10 cellular contexts compared by ENCODE assay signal in the genomic region with DNA sequence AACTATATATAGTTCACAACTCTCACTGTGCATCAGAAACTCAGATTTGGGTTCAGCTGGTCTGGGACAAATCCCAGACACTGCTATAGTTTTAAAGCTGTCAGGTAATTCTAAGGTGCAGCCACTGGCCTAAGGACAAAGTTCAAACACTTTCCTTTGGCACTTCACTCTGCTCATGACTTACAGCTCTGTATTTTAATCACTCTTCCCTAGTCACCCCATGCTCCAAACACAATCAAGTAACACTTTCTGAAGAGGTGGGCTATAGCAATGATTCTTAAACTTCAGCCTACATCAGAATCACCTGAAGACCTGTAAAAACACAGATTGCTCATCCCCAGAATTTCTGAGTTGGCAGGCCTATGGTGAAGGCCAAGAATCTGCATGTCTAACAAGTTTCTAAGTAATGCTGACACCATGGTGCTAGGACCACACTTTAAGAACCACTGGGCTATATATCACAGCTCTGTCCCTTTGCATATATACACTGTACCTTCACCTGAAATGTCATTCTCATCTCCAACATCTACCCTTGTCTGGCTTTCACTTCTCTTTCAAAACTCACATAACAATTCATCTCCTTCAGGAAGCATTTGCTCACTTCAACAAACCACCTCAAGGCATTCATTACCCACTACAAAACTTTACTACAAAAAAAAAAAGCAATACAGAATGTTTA. TPM values are rescaled to one million over a fixed set of nuclear protein-coding genes. Genes with fewer than 3 reads are reported as not detected.
DNase-seq lines count a peak whose midpoint lies in the region; ATAC-seq and TF ChIP-seq lines count a peak whose summit lies in the region.
"Had no signal": no experiment of that assay in that cellular context is flagged by ENCODE, and none has a peak within 500 bp of the region (broad histone marks: within the 10 kb centered on the region; RNA-seq: fewer than 3 reads in every experiment).

No MANE protein-coding gene starts in this region.

- TF ChIP-seq POLR2A in testis (IDR thresholded peaks at IDR 0.05), result no peak

- no peaks in the 10 kb centered on the region for H3K36me3 ChIP-seq in testis (ENCODE audit: low read depth, missing control alignments)

- H3K9me3 ChIP-seq in testis, result no peaks in the 10 kb centered on the region

- H3K27me3 Mint-ChIP-seq in activated T-cell treated with anti-CD3 and anti-CD28 coated beads, Interleukin-2, amount 50 U/mL, for 24 hours, result no peaks in the 10 kb centered on the region
- H3K27me3 Mint-ChIP-seq in T-cell, result no peaks in the 10 kb centered on the region
- no peaks in the 10 kb centered on the region for H3K27me3 Mint-ChIP-seq in stimulated activated naive B cell treated with anti-CD40 and anti-IgM and Interleukin-4, amounts not matched to agents 10 μg/mL and 1 μg/mL and 100 μg/mL, for 72 hours

- H3K27me3 ChIP-seq in testis, result no peaks in the 10 kb centered on the region

- peak overlapping the region; percentile 38 for H3K27ac Mint-ChIP-seq in activated T-cell treated with anti-CD3 and anti-CD28 coated beads, Interleukin-2, amount 50 U/mL, for 24 hours
- peak overlapping the region; percentile 0 to 39 for H3K27ac Mint-ChIP-seq in T-cell
- H3K27ac Mint-ChIP-seq in stimulated activated naive B cell treated with anti-CD40 and anti-IgM and Interleukin-4, amounts not matched to agents 10 μg/mL and 1 μg/mL and 100 μg/mL, for 72 hours, result no peak overlapping the region

- POLR2A ChIA-PET in T-cell (lab: Charles Lee) (interaction anchor here in 1 of 2 donors (0.7 kb wide), 1 partner anchor 21 kb away, joined by 3 read pairs; a partner anchor contains a TSS), RWPE1 (lab: Yijun Ruan, JAX; ENCODE audit: low non-redundant PET) (interaction anchor here (0.5 to 0.7 kb wide), 2 partner anchors 51 to 548 kb away, joined by 5 read pairs; no protein-coding TSS in a partner anchor)

- ATAC-seq in HG02610 (IDR thresholded peaks at IDR 0.05; ENCODE audit: unreplicated experiment) (peak; percentile 65), T-cell (replicated peaks in 1 of 4) (peak in 1 of 4 experiments; percentile 45)
- ATAC-seq in stimulated activated naive B cell treated with anti-CD40 and anti-IgM and Interleukin-4, amounts not matched to agents 10 μg/mL and 1 μg/mL and 100 μg/mL, for 72 hours (replicated peaks), result peak; percentile 92 to 94

- H3K36me3 Mint-ChIP-seq in activated T-cell treated with anti-CD3 and anti-CD28 coated beads, Interleukin-2, amount 50 U/mL, for 24 hours (ENCODE audit: low read depth), result no peaks in the 10 kb centered on the region
- H3K36me3 Mint-ChIP-seq in T-cell, result no peaks in the 10 kb centered on the region
- no peaks in the 10 kb centered on the region for H3K36me3 Mint-ChIP-seq in stimulated activated naive B cell treated with anti-CD40 and anti-IgM and Interleukin-4, amounts not matched to agents 10 μg/mL and 1 μg/mL and 100 μg/mL, for 72 hours

- intact Hi-C loops in testis (cut with DNase I; ENCODE audit: low total_unique reads), result no loop called here

- H3K4me1 Mint-ChIP-seq in activated T-cell treated with anti-CD3 and anti-CD28 coated beads, Interleukin-2, amount 50 U/mL, for 24 hours (ENCODE audit: low read depth), result peaks cover 75% of the 10 kb centered on the region
- H3K4me1 Mint-ChIP-seq in T-cell, result peaks cover 72 to 78% (median 76%) of the 10 kb centered on the region in 3 donors
- H3K4me1 Mint-ChIP-seq in stimulated activated naive B cell treated with anti-CD40 and anti-IgM and Interleukin-4, amounts not matched to agents 10 μg/mL and 1 μg/mL and 100 μg/mL, for 72 hours, result peaks cover 30 to 65% of the 10 kb centered on the region in 2 donors

- no peak overlapping the region for H3K4me3 Mint-ChIP-seq in activated T-cell treated with anti-CD3 and anti-CD28 coated beads, Interleukin-2, amount 50 U/mL, for 24 hours
- H3K4me3 Mint-ChIP-seq in T-cell, result peak overlapping the region in 1 of 3 donors; percentile 27
- H3K4me3 Mint-ChIP-seq in stimulated activated naive B cell treated with anti-CD40 and anti-IgM and Interleukin-4, amounts not matched to agents 10 μg/mL and 1 μg/mL and 100 μg/mL, for 72 hours, result no peak overlapping the region

- CTCF ChIA-PET in T-cell (lab: Charles Lee) (interaction anchor here (0.6 to 1.7 kb wide), 3 partner anchors 22 to 546 kb away, joined by 5 to 24 read pairs (median 7); a partner anchor contains a TSS), RWPE1 (lab: Yijun Ruan, JAX) (interaction anchor here (1.0 kb wide), 1 partner anchor 21 kb away, joined by 3 read pairs; a partner anchor contains a TSS)

- H3K27ac ChIP-seq in RWPE1, result no peak overlapping the region
- no peak overlapping the region for H3K27ac ChIP-seq in testis

- peaks cover 5% of the 10 kb centered on the region for H3K4me1 ChIP-seq in testis

- no peaks in the 10 kb centered on the region for H3K9me3 Mint-ChIP-seq in activated T-cell treated with anti-CD3 and anti-CD28 coated beads, Interleukin-2, amount 50 U/mL, for 24 hours
- no peaks in the 10 kb centered on the region for H3K9me3 Mint-ChIP-seq in T-cell
- no peaks in the 10 kb centered on the region for H3K9me3 Mint-ChIP-seq in stimulated activated naive B cell treated with anti-CD40 and anti-IgM and Interleukin-4, amounts not matched to agents 10 μg/mL and 1 μg/mL and 100 μg/mL, for 72 hours

- no peak for DNase-seq in activated T-cell treated with anti-CD3 and anti-CD28 coated beads, Interleukin-2, amount 50 U/mL, for 24 hours
- DNase-seq in activated T-cell treated with anti-CD3 and anti-CD28 coated beads for 4 hours (no peak), T-cell (no peak), RWPE1 (ENCODE audit: low spot score) (no peak), testis (no peak)
- no peak for DNase-seq in stimulated activated naive B cell treated with anti-CD40 and anti-IgM and Interleukin-4, amounts not matched to agents 10 μg/mL and 1 μg/mL and 100 μg/mL, for 72 hours
- no peak for DNase-seq in activated CD4-positive, alpha-beta T cell treated with anti-CD3 and anti-CD28 coated beads for 48 hours
- DNase-seq: GF-D8, SW 1271 had no signal

- no peak overlapping the region for H3K4me3 ChIP-seq in testis

- TF ChIP-seq CTCF in RWPE1 (conservative IDR thresholded peaks at IDR 0.05; ENCODE audit: low read depth) (no peak), testis (IDR thresholded peaks at IDR 0.05) (no peak)

RNA-seq across cellular contexts. Expression of a gene that starts 21.4 kb away (rescaled TPM):
- total RNA-seq in T-cell (10 to 100 TPM; 38.9 to 52.5 (median 42.7) TPM), testis (10 to 100 TPM; 40.2 to 45.3 TPM)
- 14.3 TPM for polyA plus RNA-seq in testis (ENCODE audit: insufficient read depth, low read depth, low replicate concordance)
